Comparison of ENCODE assay signal across 8 cellular contexts in genomic region chr1:108049083-108049819, GRCh38.
DNase-seq lines count a peak whose midpoint lies in the region; TF ChIP-seq lines count a peak whose summit lies in the region.

No MANE protein-coding gene starts in this region.

- peaks cover 9% of the 10 kb centered on the region for H3K4me1 Mint-ChIP-seq in activated T-cell treated with anti-CD3 and anti-CD28 coated beads, Interleukin-2, amount 50 U/mL, for 24 hours (ENCODE audit: low read depth)

- DNase-seq in activated T-cell treated with anti-CD3 and anti-CD28 coated beads, Interleukin-2, amount 50 U/mL, for 48 hours = peak; percentile 30 to 37
- no peak for DNase-seq in activated T-cell treated with anti-CD3 and anti-CD28 coated beads, Interleukin-2, amount 50 U/mL, for 24 hours
- DNase-seq in NOMO-1 (lab: John Stamatoyannopoulos, UW; ENCODE audit: unreplicated experiment in 2 of 2) = peak; percentile 47 to 67
- DNase-seq in brain microvascular endothelial cell = peak; percentile 32
- DNase-seq in kidney glomerular epithelial cell (lab: John Stamatoyannopoulos, UW) = peak; percentile 89
- peak; percentile 8 to 9 for DNase-seq in thyroid gland
- DNase-seq in activated CD8-positive, alpha-beta memory T cell treated with anti-CD3 and anti-CD28 coated beads, Interleukin-2, amount 50 U/mL, for 48 hours = no peak
- no peak for DNase-seq in LoVo (ENCODE audit: low spot score)

- H3K27ac ChIP-seq in brain microvascular endothelial cell (no peak overlapping the region), thyroid gland (no peak overlapping the region)

- intact Hi-C loops in thyroid gland (cut with DNase I) = no loop called here

- no peak for TF ChIP-seq POLR2A in thyroid gland (IDR thresholded peaks at IDR 0.05)

- H3K9me3 ChIP-seq in thyroid gland = no peaks in the 10 kb centered on the region

- H3K27me3 ChIP-seq in brain microvascular endothelial cell (replicated peaks) (no peaks in the 10 kb centered on the region), thyroid gland (no peaks in the 10 kb centered on the region)

- TF ChIP-seq CTCF in brain microvascular endothelial cell (IDR thresholded peaks at IDR 0.05; ENCODE audit: low read depth, low read length, missing control alignments) (peak; percentile 77), thyroid gland (IDR thresholded peaks at IDR 0.05) (peak in 2 of 6 experiments; percentile 10 to 37)

- H3K27ac Mint-ChIP-seq in activated T-cell treated with anti-CD3 and anti-CD28 coated beads, Interleukin-2, amount 50 U/mL, for 24 hours = no peak overlapping the region

- H3K4me1 ChIP-seq in thyroid gland = peaks cover 0 to 14% of the 10 kb centered on the region in 2 donors

- H3K36me3 ChIP-seq in brain microvascular endothelial cell (replicated peaks) (no peaks in the 10 kb centered on the region), thyroid gland (no peaks in the 10 kb centered on the region)

- H3K27me3 Mint-ChIP-seq in activated T-cell treated with anti-CD3 and anti-CD28 coated beads, Interleukin-2, amount 50 U/mL, for 24 hours = no peaks in the 10 kb centered on the region

- H3K36me3 Mint-ChIP-seq in activated T-cell treated with anti-CD3 and anti-CD28 coated beads, Interleukin-2, amount 50 U/mL, for 24 hours (ENCODE audit: low read depth) = no peaks in the 10 kb centered on the region

- H3K4me3 ChIP-seq in brain microvascular endothelial cell (ENCODE audit: low read depth, low read length) (no peak overlapping the region), thyroid gland (replicated peaks in 1 of 3) (no peak overlapping the region)

- peaks cover 2% of the 10 kb centered on the region for H3K9me3 Mint-ChIP-seq in activated T-cell treated with anti-CD3 and anti-CD28 coated beads, Interleukin-2, amount 50 U/mL, for 24 hours

- no peak overlapping the region for H3K4me3 Mint-ChIP-seq in activated T-cell treated with anti-CD3 and anti-CD28 coated beads, Interleukin-2, amount 50 U/mL, for 24 hours

- 61% methylated on average over 6 of the region's 6 CpGs for WGBS in thyroid gland, 2 donors

- in situ Hi-C loops in brain microvascular endothelial cell (cut with HindIII; ENCODE audit: low pct_ligation_motif_present, low sequenced_read_pairs) = no loop called here

Comparison
In these comparisons a context has a peak if more than half of its experiments do, and no peak if none do; other contexts are left out.
1. DNase-seq: peak in activated T-cell treated with anti-CD3 and anti-CD28 coated beads, Interleukin-2, amount 50 U/mL, for 48 hours (2 of 2), NOMO-1 (2 of 2), brain microvascular endothelial cell (single experiment), kidney glomerular epithelial cell (single experiment) and thyroid gland (2 of 2); none in activated T-cell treated with anti-CD3 and anti-CD28 coated beads, Interleukin-2, amount 50 U/mL, for 24 hours (single experiment), activated CD8-positive, alpha-beta memory T cell treated with anti-CD3 and anti-CD28 coated beads, Interleukin-2, amount 50 U/mL, for 48 hours (single experiment) and LoVo (single experiment).